In genomic region chr3:142999881-143000280, GRCh38 we compare ENCODE assay signal across 2 cellular contexts.
TF ChIP-seq lines count a peak whose summit lies in the region.

No MANE protein-coding gene starts in this region.

TF ChIP-seq in HepG2, 621 proteins besides CTCF, POLR2A, EP300 and RAD21:
- no peak for TF ChIP-seq U2AF2 (IDR thresholded peaks at IDR 0.05; ENCODE audit: low read depth, low read length)
- 0 out of 2 replicates have a peak, but pooled peaks have one; percentile 6 for TF ChIP-seq FOXO4 (CRISPR knock-in tag; conservative IDR thresholded peaks at IDR 0.05)
- 0 out of 2 replicates have a peak, but pooled peaks have one; percentile 6 for TF ChIP-seq SAP130 (CRISPR knock-in tag; IDR thresholded peaks at IDR 0.05; ENCODE audit: low read depth)
- TF ChIP-seq E2F5 (CRISPR knock-in tag; conservative IDR thresholded peaks at IDR 0.05) = no peak
- 0 out of 2 replicates have a peak, but pooled peaks have one; percentile 17 for TF ChIP-seq RBFOX2 (IDR thresholded peaks at IDR 0.05; ENCODE audit: low read depth, low read length)
- no peak for TF ChIP-seq ZNF446 (CRISPR knock-in tag; IDR thresholded peaks at IDR 0.05)
- no peak for TF ChIP-seq DPF2 (CRISPR knock-in tag; IDR thresholded peaks at IDR 0.05; ENCODE audit: borderline replicate concordance, low read depth)

TF ChIP-seq in WTC11, 78 proteins besides CTCF, POLR2A, EP300 and RAD21:
- TF ChIP-seq ZNF232 (CRISPR knock-in tag; IDR thresholded peaks at IDR 0.05) (no peak), SMAD4 (CRISPR knock-in tag; IDR thresholded peaks at IDR 0.05) (no peak), TEAD4 (CRISPR knock-in tag; IDR thresholded peaks at IDR 0.05) (no peak), ZNF121 (CRISPR knock-in tag; IDR thresholded peaks at IDR 0.05) (no peak), IRF2 (CRISPR knock-in tag; IDR thresholded peaks at IDR 0.05; ENCODE audit: borderline replicate concordance, low read depth) (no peak), JUN (CRISPR knock-in tag; IDR thresholded peaks at IDR 0.05) (no peak), ZBTB21 (CRISPR knock-in tag; IDR thresholded peaks at IDR 0.05; ENCODE audit: borderline replicate concordance) (no peak), ZNF263 (CRISPR knock-in tag; IDR thresholded peaks at IDR 0.05; ENCODE audit: low read depth) (no peak)
- TF ChIP-seq, protein P1, sequence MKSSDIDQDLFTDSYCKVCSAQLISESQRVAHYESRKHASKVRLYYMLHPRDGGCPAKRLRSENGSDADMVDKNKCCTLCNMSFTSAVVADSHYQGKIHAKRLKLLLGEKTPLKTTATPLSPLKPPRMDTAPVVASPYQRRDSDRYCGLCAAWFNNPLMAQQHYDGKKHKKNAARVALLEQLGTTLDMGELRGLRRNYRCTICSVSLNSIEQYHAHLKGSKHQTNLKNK (CRISPR knock-in tag; IDR thresholded peaks at IDR 0.05) = no peak
- TF ChIP-seq, protein P2, sequence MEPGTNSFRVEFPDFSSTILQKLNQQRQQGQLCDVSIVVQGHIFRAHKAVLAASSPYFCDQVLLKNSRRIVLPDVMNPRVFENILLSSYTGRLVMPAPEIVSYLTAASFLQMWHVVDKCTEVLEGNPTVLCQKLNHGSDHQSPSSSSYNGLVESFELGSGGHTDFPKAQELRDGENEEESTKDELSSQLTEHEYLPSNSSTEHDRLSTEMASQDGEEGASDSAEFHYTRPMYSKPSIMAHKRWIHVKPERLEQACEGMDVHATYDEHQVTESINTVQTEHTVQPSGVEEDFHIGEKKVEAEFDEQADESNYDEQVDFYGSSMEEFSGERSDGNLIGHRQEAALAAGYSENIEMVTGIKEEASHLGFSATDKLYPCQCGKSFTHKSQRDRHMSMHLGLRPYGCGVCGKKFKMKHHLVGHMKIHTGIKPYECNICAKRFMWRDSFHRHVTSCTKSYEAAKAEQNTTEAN (CRISPR knock-in tag; IDR thresholded peaks at IDR 0.05) = no peak
- TF ChIP-seq, protein P3, sequence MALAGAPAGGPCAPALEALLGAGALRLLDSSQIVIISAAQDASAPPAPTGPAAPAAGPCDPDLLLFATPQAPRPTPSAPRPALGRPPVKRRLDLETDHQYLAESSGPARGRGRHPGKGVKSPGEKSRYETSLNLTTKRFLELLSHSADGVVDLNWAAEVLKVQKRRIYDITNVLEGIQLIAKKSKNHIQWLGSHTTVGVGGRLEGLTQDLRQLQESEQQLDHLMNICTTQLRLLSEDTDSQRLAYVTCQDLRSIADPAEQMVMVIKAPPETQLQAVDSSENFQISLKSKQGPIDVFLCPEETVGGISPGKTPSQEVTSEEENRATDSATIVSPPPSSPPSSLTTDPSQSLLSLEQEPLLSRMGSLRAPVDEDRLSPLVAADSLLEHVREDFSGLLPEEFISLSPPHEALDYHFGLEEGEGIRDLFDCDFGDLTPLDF (CRISPR knock-in tag; IDR thresholded peaks at IDR 0.05) = no peak
- TF ChIP-seq, protein P4, sequence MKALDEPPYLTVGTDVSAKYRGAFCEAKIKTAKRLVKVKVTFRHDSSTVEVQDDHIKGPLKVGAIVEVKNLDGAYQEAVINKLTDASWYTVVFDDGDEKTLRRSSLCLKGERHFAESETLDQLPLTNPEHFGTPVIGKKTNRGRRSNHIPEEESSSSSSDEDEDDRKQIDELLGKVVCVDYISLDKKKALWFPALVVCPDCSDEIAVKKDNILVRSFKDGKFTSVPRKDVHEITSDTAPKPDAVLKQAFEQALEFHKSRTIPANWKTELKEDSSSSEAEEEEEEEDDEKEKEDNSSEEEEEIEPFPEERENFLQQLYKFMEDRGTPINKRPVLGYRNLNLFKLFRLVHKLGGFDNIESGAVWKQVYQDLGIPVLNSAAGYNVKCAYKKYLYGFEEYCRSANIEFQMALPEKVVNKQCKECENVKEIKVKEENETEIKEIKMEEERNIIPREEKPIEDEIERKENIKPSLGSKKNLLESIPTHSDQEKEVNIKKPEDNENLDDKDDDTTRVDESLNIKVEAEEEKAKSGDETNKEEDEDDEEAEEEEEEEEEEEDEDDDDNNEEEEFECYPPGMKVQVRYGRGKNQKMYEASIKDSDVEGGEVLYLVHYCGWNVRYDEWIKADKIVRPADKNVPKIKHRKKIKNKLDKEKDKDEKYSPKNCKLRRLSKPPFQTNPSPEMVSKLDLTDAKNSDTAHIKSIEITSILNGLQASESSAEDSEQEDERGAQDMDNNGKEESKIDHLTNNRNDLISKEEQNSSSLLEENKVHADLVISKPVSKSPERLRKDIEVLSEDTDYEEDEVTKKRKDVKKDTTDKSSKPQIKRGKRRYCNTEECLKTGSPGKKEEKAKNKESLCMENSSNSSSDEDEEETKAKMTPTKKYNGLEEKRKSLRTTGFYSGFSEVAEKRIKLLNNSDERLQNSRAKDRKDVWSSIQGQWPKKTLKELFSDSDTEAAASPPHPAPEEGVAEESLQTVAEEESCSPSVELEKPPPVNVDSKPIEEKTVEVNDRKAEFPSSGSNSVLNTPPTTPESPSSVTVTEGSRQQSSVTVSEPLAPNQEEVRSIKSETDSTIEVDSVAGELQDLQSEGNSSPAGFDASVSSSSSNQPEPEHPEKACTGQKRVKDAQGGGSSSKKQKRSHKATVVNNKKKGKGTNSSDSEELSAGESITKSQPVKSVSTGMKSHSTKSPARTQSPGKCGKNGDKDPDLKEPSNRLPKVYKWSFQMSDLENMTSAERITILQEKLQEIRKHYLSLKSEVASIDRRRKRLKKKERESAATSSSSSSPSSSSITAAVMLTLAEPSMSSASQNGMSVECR (CRISPR knock-in tag; IDR thresholded peaks at IDR 0.05; ENCODE audit: borderline replicate concordance) = no peak
